Comparison of ENCODE assay signal across 14 cellular contexts in genomic region chr1:248565530-248566373, GRCh38. TPM values are rescaled to one million over a fixed set of nuclear protein-coding genes. Genes with fewer than 3 reads are reported as not detected.
DNase-seq lines count a peak whose midpoint lies in the region; ATAC-seq, FAIRE-seq and TF ChIP-seq lines count a peak whose summit lies in the region.
"Not testable (repeated sequence)": the region's sequence is repeated elsewhere in the genome, so short reads cannot be mapped to it uniquely, and the experiment has no call there.
"Had no signal": no experiment of that assay in that cellular context is flagged by ENCODE, and none has a peak within 500 bp of the region (broad histone marks: within the 10 kb centered on the region; RNA-seq: fewer than 3 reads in every experiment).

No MANE protein-coding gene starts in this region.

- ATAC-seq in GM19351 (IDR thresholded peaks at IDR 0.05; ENCODE audit: unreplicated experiment) = peak; percentile 72
- peak; percentile 58 for ATAC-seq in GM21737 (IDR thresholded peaks at IDR 0.05; ENCODE audit: unreplicated experiment)
- peak; percentile 73 for ATAC-seq in HG03066 (IDR thresholded peaks at IDR 0.05; ENCODE audit: low read depth, unreplicated experiment)
- ATAC-seq in HG03571 (IDR thresholded peaks at IDR 0.05; ENCODE audit: unreplicated experiment) = peak; percentile 62
- peak; percentile 41 for ATAC-seq in omental fat pad (ENCODE audit: low FRiP score)

- peak overlapping the region; percentile 88 for H3K4me3 Mint-ChIP-seq in activated CD4-positive, alpha-beta T cell treated with anti-CD3 and anti-CD28 coated beads, Interleukin-2, amount 10 ng/mL, durations not matched to agents 24 days and 14 days
- peak overlapping the region; percentile 97 for H3K4me3 Mint-ChIP-seq in activated naive CD8-positive, alpha-beta T cell

- H3K27me3 Mint-ChIP-seq in activated CD4-positive, alpha-beta T cell treated with anti-CD3 and anti-CD28 coated beads, Interleukin-2, amount 10 ng/mL, durations not matched to agents 24 days and 14 days; activated naive CD8-positive, alpha-beta T cell: not testable (repeated sequence)

- not testable (repeated sequence) for TF ChIP-seq POLR2A in GM12892 (IDR thresholded peaks at IDR 0.05; ENCODE audit: low read depth, low read length)

- not testable (repeated sequence) for H3K4me1 Mint-ChIP-seq in activated CD4-positive, alpha-beta T cell treated with anti-CD3 and anti-CD28 coated beads, Interleukin-2, amount 10 ng/mL, durations not matched to agents 24 days and 14 days
- H3K4me1 Mint-ChIP-seq in activated naive CD8-positive, alpha-beta T cell (ENCODE audit: low read depth) = peaks cover 24% of the 10 kb centered on the region

- peak overlapping the region; percentile 94 for H3K27ac Mint-ChIP-seq in activated CD4-positive, alpha-beta T cell treated with anti-CD3 and anti-CD28 coated beads, Interleukin-2, amount 10 ng/mL, durations not matched to agents 24 days and 14 days
- peak overlapping the region; percentile 100 for H3K27ac Mint-ChIP-seq in activated naive CD8-positive, alpha-beta T cell

- intact Hi-C loops in activated CD4-positive, alpha-beta T cell treated with anti-CD3 and anti-CD28 coated beads, Interleukin-2, amount 10 ng/mL, durations not matched to agents 24 days and 14 days (cut with micrococcal nuclease) = loop anchor here (5.0 kb wide), 1 partner anchor 83 kb away; no protein-coding TSS in a partner anchor

- TF ChIP-seq CTCF in omental fat pad (IDR thresholded peaks at IDR 0.05) = not testable (repeated sequence)

- not testable (repeated sequence) for DNase-seq in GM12892 (ENCODE audit: insufficient read length); omental fat pad (ENCODE audit: low spot score)
- peak; percentile 81 for DNase-seq in activated CD4-positive, alpha-beta T cell treated with anti-CD3 and anti-CD28 coated beads, Interleukin-2, amount 10 ng/mL, durations not matched to agents 24 days and 14 days

- FAIRE-seq in GM12892 (lab: Jason Lieb, UNC) = peak; percentile 97

- not testable (repeated sequence) for H3K9me3 Mint-ChIP-seq in activated CD4-positive, alpha-beta T cell treated with anti-CD3 and anti-CD28 coated beads, Interleukin-2, amount 10 ng/mL, durations not matched to agents 24 days and 14 days; activated naive CD8-positive, alpha-beta T cell (ENCODE audit: low read depth)

- H3K36me3 Mint-ChIP-seq in activated CD4-positive, alpha-beta T cell treated with anti-CD3 and anti-CD28 coated beads, Interleukin-2, amount 10 ng/mL, durations not matched to agents 24 days and 14 days (ENCODE audit: low read depth); activated naive CD8-positive, alpha-beta T cell: not testable (repeated sequence)

RNA-seq across cellular contexts. Expression of gene OR2T29, which starts 3.2 kb away (rescaled TPM):
- 1.7 TPM for polyA plus RNA-seq in GM12892 (2012; ENCODE audit: missing spikeins)
- total RNA-seq in activated CD4-positive, alpha-beta T cell treated with anti-CD3 and anti-CD28 coated beads, Interleukin-2, amount 10 ng/mL, durations not matched to agents 24 days and 14 days = not detected in 2 replicates
- total RNA-seq in omental fat pad = not detected
- total RNA-seq: dermis blood vessel endothelial cell, esophagus mucosa, lower lobe of right lung, MCF 10A, pulmonary artery endothelial cell, vagina had no signal

RNA-seq across cellular contexts. Expression of gene OR2T34, which starts 8.8 kb away (rescaled TPM):
- not detected for polyA plus RNA-seq in GM12892 (2012; ENCODE audit: missing spikeins)
- not detected in 2 replicates for total RNA-seq in activated CD4-positive, alpha-beta T cell treated with anti-CD3 and anti-CD28 coated beads, Interleukin-2, amount 10 ng/mL, durations not matched to agents 24 days and 14 days
- total RNA-seq in omental fat pad = not detected
- total RNA-seq: dermis blood vessel endothelial cell, esophagus mucosa, lower lobe of right lung, MCF 10A, pulmonary artery endothelial cell, vagina had no signal

RNA-seq across cellular contexts. Expression of gene OR2T10, which starts 31.7 kb away (rescaled TPM):
- polyA plus RNA-seq in GM12892 (2012; ENCODE audit: missing spikeins) = 0.23 TPM
- not detected in 2 replicates for total RNA-seq in activated CD4-positive, alpha-beta T cell treated with anti-CD3 and anti-CD28 coated beads, Interleukin-2, amount 10 ng/mL, durations not matched to agents 24 days and 14 days
- not detected for total RNA-seq in omental fat pad
- total RNA-seq: dermis blood vessel endothelial cell, esophagus mucosa, lower lobe of right lung, MCF 10A, pulmonary artery endothelial cell, vagina had no signal

RNA-seq across cellular contexts. Expression of gene OR2G6, which starts 57.9 kb away (rescaled TPM):
- 0.72 TPM for polyA plus RNA-seq in GM12892 (2012; ENCODE audit: missing spikeins)
- total RNA-seq in activated CD4-positive, alpha-beta T cell treated with anti-CD3 and anti-CD28 coated beads, Interleukin-2, amount 10 ng/mL, durations not matched to agents 24 days and 14 days = not detected in 2 replicates
- total RNA-seq in omental fat pad = not detected
- total RNA-seq: dermis blood vessel endothelial cell, esophagus mucosa, lower lobe of right lung, MCF 10A, pulmonary artery endothelial cell, vagina had no signal
